In the genomic region with DNA sequence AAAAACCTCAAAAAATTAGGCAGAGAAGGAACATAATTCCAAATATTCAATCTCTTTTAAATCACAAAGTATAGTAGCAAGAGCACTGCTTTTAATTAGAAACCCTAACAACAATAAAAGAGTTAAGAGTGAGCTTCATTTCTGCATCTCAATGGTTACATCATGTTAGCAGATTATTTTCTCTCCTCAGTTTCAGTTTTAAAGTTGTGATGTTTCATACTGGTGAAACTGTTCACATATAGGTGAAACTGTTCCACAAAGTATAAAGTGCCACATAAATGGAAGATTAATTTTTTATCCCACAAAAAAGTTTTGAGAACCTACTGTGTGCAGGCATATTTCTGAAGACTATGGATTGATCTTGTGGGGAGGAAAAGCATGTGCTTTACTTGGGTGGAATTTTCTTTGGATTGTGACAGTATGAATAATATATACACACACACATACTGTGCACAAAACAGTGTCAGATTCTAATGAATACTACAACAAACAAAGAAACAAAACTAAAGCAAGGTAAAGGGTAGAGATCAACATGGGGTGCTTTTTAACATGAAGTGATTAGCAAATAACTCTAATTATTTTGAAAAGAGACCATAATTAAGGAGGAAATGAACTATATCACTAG, we compare ENCODE assay signal across 26 cellular contexts. TPM values are rescaled to one million over a fixed set of nuclear protein-coding genes. Genes with fewer than 3 reads are reported as not detected.
A peak's percentile ranks its signal among the peaks of the same experiment; 100 is the strongest.
DNase-seq lines count a peak whose midpoint lies in the region; ATAC-seq, FAIRE-seq and TF ChIP-seq lines count a peak whose summit lies in the region.
"Had no signal": no experiment of that assay in that cellular context is flagged by ENCODE, and none has a peak within 500 bp of the region (broad histone marks: within the 10 kb centered on the region; RNA-seq: fewer than 3 reads in every experiment).

No MANE protein-coding gene starts in this region.

- H3K27me3 ChIP-seq in OCI-LY3 (ENCODE audit: low read depth, low read length) (no peaks in the 10 kb centered on the region), keratinocyte (ENCODE audit: control insufficient read depth, extremely low read depth, insufficient read depth, low read length) (no peaks in the 10 kb centered on the region)
- H3K27me3 ChIP-seq: colonic mucosa, gastrocnemius medialis, tibial artery had no signal

- H3K9me1 ChIP-seq in keratinocyte (ENCODE audit: control insufficient read depth, extremely low read depth, insufficient read depth, low read length): no peaks in the 10 kb centered on the region

- H3K4me1 ChIP-seq in OCI-LY3 (ENCODE audit: low read length) (peaks cover 11% of the 10 kb centered on the region; the same call in 1 of the 2 replicates), keratinocyte (ENCODE audit: control insufficient read depth, extremely low read depth, insufficient read depth, low read length) (peaks cover 4% of the 10 kb centered on the region)
- H3K4me1 ChIP-seq: colonic mucosa, gastrocnemius medialis, parathyroid adenoma had no signal

- no peaks in the 10 kb centered on the region for H4K20me1 ChIP-seq in OCI-LY3 (ENCODE audit: insufficient read depth, low read length)
- no peaks in the 10 kb centered on the region for H4K20me1 ChIP-seq in keratinocyte (ENCODE audit: control insufficient read depth, extremely low read depth, insufficient read depth, low read length)

- no peaks in the 10 kb centered on the region for H3K36me3 ChIP-seq in OCI-LY3 (replicated peaks; ENCODE audit: low read depth, low read length)
- no peaks in the 10 kb centered on the region for H3K36me3 ChIP-seq in keratinocyte (ENCODE audit: control insufficient read depth in 2 of 2, extremely low read depth in 1 of 2, insufficient read depth in 2 of 2, low read length in 2 of 2)
- H3K36me3 ChIP-seq: colonic mucosa, gastrocnemius medialis, tibial artery had no signal

- H3K9ac ChIP-seq in OCI-LY3 (ENCODE audit: low read length): no peak overlapping the region
- H3K9ac ChIP-seq in keratinocyte (ENCODE audit: control insufficient read depth, extremely low read depth, insufficient read depth, low read length): no peak overlapping the region
- H3K9ac ChIP-seq: parathyroid adenoma had no signal

- H3K9me3 ChIP-seq in OCI-LY3 (ENCODE audit: insufficient read depth, low read length): peaks cover 10% of the 10 kb centered on the region; the same call in 1 of the 2 replicates
- no peaks in the 10 kb centered on the region for H3K9me3 ChIP-seq in keratinocyte (ENCODE audit: control insufficient read depth, low read depth, low read length)
- H3K9me3 ChIP-seq: colonic mucosa, gastrocnemius medialis had no signal

- H3K79me2 ChIP-seq in OCI-LY3 (ENCODE audit: low read length) (no peaks in the 10 kb centered on the region), keratinocyte (ENCODE audit: control insufficient read depth, insufficient read depth, low read length) (no peaks in the 10 kb centered on the region)
- H3K79me2 ChIP-seq: parathyroid adenoma had no signal

- H3K4me2 ChIP-seq in OCI-LY3 (ENCODE audit: low read length): peak overlapping the region; percentile 41; the same call in 1 of the 2 replicates
- peak overlapping the region; percentile 6 for H3K4me2 ChIP-seq in keratinocyte (ENCODE audit: control insufficient read depth, extremely low read depth, insufficient read depth, low read depth, low read length)
- H3K4me2 ChIP-seq: GM23338 had no signal

- TF ChIP-seq CTCF in OCI-LY3 (IDR thresholded peaks at IDR 0.05; ENCODE audit: low read depth, low read length) (no peak), choroid plexus epithelial cell (conservative IDR thresholded peaks at IDR 0.05; ENCODE audit: low read depth, low read length) (no peak), keratinocyte (optimal IDR thresholded peaks at IDR 0.05 in 1 of 3, IDR thresholded peaks at IDR 0.05 in 1 of 3, conservative IDR thresholded peaks at IDR 0.05 in 1 of 3; ENCODE audit: extremely low read depth in 1 of 3, insufficient read depth in 2 of 3, low read length in 3 of 3) (no peak)

- ATAC-seq in GM21825 (IDR thresholded peaks at IDR 0.05; ENCODE audit: unreplicated experiment): no peak
- ATAC-seq: gastrocnemius medialis; GM23338; naive thymus-derived CD4-positive, alpha-beta T cell; sciatic nerve had no signal

- no peak for FAIRE-seq in keratinocyte (lab: Jason Lieb, UNC)
- FAIRE-seq: GM19239 had no signal

- H2AFZ ChIP-seq in OCI-LY3 (ENCODE audit: low read depth, low read length) (peak overlapping the region; percentile 7; the same call in 1 of the 2 replicates), keratinocyte (ENCODE audit: control insufficient read depth, low read length) (no peak overlapping the region)
- H2AFZ ChIP-seq: GM23338, parathyroid adenoma had no signal

- H3K4me3 ChIP-seq in OCI-LY3 (ENCODE audit: low read length) (no peak overlapping the region), choroid plexus epithelial cell (ENCODE audit: low read depth, low read length) (no peak overlapping the region), keratinocyte (ENCODE audit: control insufficient read depth in 2 of 3, extremely low read depth in 1 of 3, insufficient read depth in 2 of 3, low read depth in 1 of 3, low read length in 3 of 3) (no peak overlapping the region)
- H3K4me3 ChIP-seq: colonic mucosa, gastrocnemius medialis, GM23338, tibial artery had no signal

- dilution Hi-C loops in keratinocyte (cut with MboI; ENCODE audit: extremely low pct_ligation_motif_present, low sequenced_read_pairs): no loop called here

- H3K27ac ChIP-seq in OCI-LY3 (ENCODE audit: low read length): no peak overlapping the region
- H3K27ac ChIP-seq in keratinocyte (ENCODE audit: control insufficient read depth, insufficient read depth, low read length): no peak overlapping the region
- H3K27ac ChIP-seq: colonic mucosa, gastrocnemius medialis, parathyroid adenoma, tibial artery had no signal

- DNase-seq in ELR (ENCODE audit: low read depth) (peak; percentile 15), choroid plexus epithelial cell (ENCODE audit: low read depth) (peak; percentile 49), keratinocyte (ENCODE audit: low read depth, low spot score) (no peak), COLO668 (lab: John Stamatoyannopoulos, UW; ENCODE audit: unreplicated experiment) (no peak), T-helper 2 cell (no peak), NCI-H2029 (lab: John Stamatoyannopoulos, UW) (no peak)
- DNase-seq: activated CD4-positive, alpha-beta T cell treated with anti-CD3 and anti-CD28 coated beads for 4 hours; CD4-positive, alpha-beta T cell; colonic mucosa; DMS153; gastrocnemius medialis; GF-D8; kidney glomerular epithelial cell; naive thymus-derived CD4-positive, alpha-beta T cell; NCI-H1092 treated with DMSO at 0.1 percent for 48 hours; NCI-H2107; NCI-H510A treated with DMSO at 0.1 percent for 48 hours; stimulated activated CD4-positive, alpha-beta T cell treated with anti-CD3 and anti-CD28 coated beads, Interleukin-1b, Interleukin-23, amount 100 ng/mL, for 48 hours; stimulated activated naive CD4-positive, alpha-beta T cell treated with Interleukin-2 at 50 U/mL for 16 hours; tibial artery had no signal

RNA-seq across cellular contexts. Expression of gene LUM, which starts 17.1 kb away (rescaled TPM):
- polyA plus RNA-seq in keratinocyte: 0.05 to 0.40 TPM (median 0.37 TPM) in 3 replicates
- not detected for polyA plus RNA-seq in keratinocyte (2011; ENCODE audit: low read depth)
- 0.06 and 0.09 TPM in 2 replicates for polyA plus RNA-seq in keratinocyte (2011; cell fraction: cytosol; rRNA removed)
- 0.39 and 0.74 TPM in 2 replicates for polyA plus RNA-seq in keratinocyte (2011; cell fraction: nucleus; rRNA removed)
- not detected in 2 replicates for polyA plus RNA-seq in keratinocyte (2012; ENCODE audit: low replicate concordance)
- 1.5 TPM in 1 of 3 replicates, not detected in the others for polyA minus RNA-seq in keratinocyte
- not detected for polyA minus RNA-seq in keratinocyte (2011; cell fraction: cytosol; rRNA and poly(A)+ RNA removed)
- 0.84 and 1.3 TPM in 2 replicates for polyA minus RNA-seq in keratinocyte (2011; cell fraction: nucleus; rRNA and poly(A)+ RNA removed)
- polyA plus RNA-seq: naive thymus-derived CD4-positive, alpha-beta T cell had no signal

RNA-seq across cellular contexts. Expression of gene KERA, which starts 36.3 kb away (rescaled TPM):
- polyA plus RNA-seq in keratinocyte: not detected in 3 replicates
- not detected for polyA plus RNA-seq in keratinocyte (2011; ENCODE audit: low read depth)
- not detected in 2 replicates for polyA plus RNA-seq in keratinocyte (2011; cell fraction: cytosol; rRNA removed)
- polyA plus RNA-seq in keratinocyte (2011; cell fraction: nucleus; rRNA removed): not detected in 2 replicates
- polyA plus RNA-seq in keratinocyte (2012; ENCODE audit: low replicate concordance): not detected in 2 replicates
- not detected in 3 replicates for polyA minus RNA-seq in keratinocyte
- not detected for polyA minus RNA-seq in keratinocyte (2011; cell fraction: cytosol; rRNA and poly(A)+ RNA removed)
- polyA minus RNA-seq in keratinocyte (2011; cell fraction: nucleus; rRNA and poly(A)+ RNA removed): not detected in 2 replicates
- polyA plus RNA-seq: GM23338; naive thymus-derived CD4-positive, alpha-beta T cell had no signal

Comparison
In these comparisons a context has a peak if more than half of its experiments do, and no peak if none do; other contexts are left out.
1. DNase-seq: peak in ELR (single experiment) and choroid plexus epithelial cell (single experiment); none in keratinocyte (single experiment), COLO668 (single experiment), T-helper 2 cell (0 of 5) and NCI-H2029 (single experiment).